Comparison of ENCODE assay signal across 8 cellular contexts in genomic region chr9:64369111-64369510, GRCh38.
DNase-seq lines count a peak whose midpoint lies in the region; ATAC-seq and TF ChIP-seq lines count a peak whose summit lies in the region.
"Not testable (repeated sequence)": the region's sequence is repeated elsewhere in the genome, so short reads cannot be mapped to it uniquely, and the experiment has no call there.

No MANE protein-coding gene starts in this region.

- H3K9me3 Mint-ChIP-seq in effector memory CD8-positive, alpha-beta T cell; naive thymus-derived CD4-positive, alpha-beta T cell: not testable (repeated sequence)

- H2AFZ ChIP-seq in PC-9: not testable (repeated sequence)

- not testable (repeated sequence) for H3K27me3 ChIP-seq in PC-9 (ENCODE audit: insufficient read depth, low read depth); naive thymus-derived CD4-positive, alpha-beta T cell (ENCODE audit: control insufficient read depth in 2 of 2, insufficient read depth in 2 of 2, low read length in 2 of 2)

- H3K79me2 ChIP-seq in PC-9 (ENCODE audit: low read depth): not testable (repeated sequence)

- H3K27me3 Mint-ChIP-seq in effector memory CD8-positive, alpha-beta T cell; naive thymus-derived CD4-positive, alpha-beta T cell: not testable (repeated sequence)

- not testable (repeated sequence) for H3K36me3 Mint-ChIP-seq in effector memory CD8-positive, alpha-beta T cell (ENCODE audit: insufficient read depth); naive thymus-derived CD4-positive, alpha-beta T cell

- H3F3A ChIP-seq in PC-9 (ENCODE audit: insufficient read depth, low read depth): not testable (repeated sequence)

- DNase-seq in AG09309 (ENCODE audit: low read depth): not testable (repeated sequence)
- peak in 1 of 2 experiments; percentile 80 for DNase-seq in PC-9
- DNase-seq in activated T-cell treated with anti-CD3 and anti-CD28 coated beads for 48 hours (ENCODE audit: low read depth): peak; percentile 86
- DNase-seq in effector memory CD8-positive, alpha-beta T cell: peak; percentile 55 to 74 (median 67)
- peak in 8 of 9 donors; percentile 48 to 86 (median 68) for DNase-seq in naive thymus-derived CD4-positive, alpha-beta T cell
- peak; percentile 53 for DNase-seq in stimulated activated CD8-positive, alpha-beta memory T cell treated with anti-CD3 and anti-CD28 coated beads, Interleukin-12 subunit alpha, Interleukin-12 subunit beta, amount 100 ng/mL, for 1 hour (ENCODE audit: low read depth)

- ATAC-seq in GM19328 (IDR thresholded peaks at IDR 0.05; ENCODE audit: unreplicated experiment) (peak; percentile 100), HG02884 (IDR thresholded peaks at IDR 0.05; ENCODE audit: unreplicated experiment) (peak; percentile 100)
- ATAC-seq in effector memory CD8-positive, alpha-beta T cell (replicated peaks): peak; percentile 100
- peak; percentile 92 for ATAC-seq in naive thymus-derived CD4-positive, alpha-beta T cell

- POLR2A ChIA-PET in PC-9 (lab: Charles Lee; ENCODE audit: unreplicated experiment); naive thymus-derived CD4-positive, alpha-beta T cell (lab: Charles Lee): not testable (repeated sequence)

- H3K4me3 Mint-ChIP-seq in effector memory CD8-positive, alpha-beta T cell: peak overlapping the region; percentile 50 to 63
- peak overlapping the region in 2 of 10 donors; percentile 17 to 25 for H3K4me3 Mint-ChIP-seq in naive thymus-derived CD4-positive, alpha-beta T cell

- not testable (repeated sequence) for BruUV-seq in PC-9 (replicated peaks; lab: Mats Ljungman, UMichigan)

- not testable (repeated sequence) for H3K4me2 ChIP-seq in PC-9

- H3K27ac ChIP-seq in PC-9; naive thymus-derived CD4-positive, alpha-beta T cell (ENCODE audit: low read depth, low read length): not testable (repeated sequence)

- H3K4me3 ChIP-seq in AG09309 (ENCODE audit: control insufficient read depth, low read depth, low read length); PC-9; naive thymus-derived CD4-positive, alpha-beta T cell (ENCODE audit: low read length): not testable (repeated sequence)

- not testable (repeated sequence) for H3K36me3 ChIP-seq in PC-9 (ENCODE audit: low read depth); naive thymus-derived CD4-positive, alpha-beta T cell (ENCODE audit: control insufficient read depth in 2 of 3, insufficient read depth in 3 of 3, low read length in 3 of 3)

- CTCF ChIA-PET in PC-9 (lab: Charles Lee); naive thymus-derived CD4-positive, alpha-beta T cell (lab: Charles Lee): not testable (repeated sequence)

- not testable (repeated sequence) for H3K9me3 ChIP-seq in PC-9 (ENCODE audit: insufficient read depth, low read depth); naive thymus-derived CD4-positive, alpha-beta T cell (ENCODE audit: control insufficient read depth in 2 of 3, low read length in 3 of 3)

- H3K9me2 ChIP-seq in PC-9 (ENCODE audit: insufficient read depth): not testable (repeated sequence)

- not testable (repeated sequence) for H3K27ac Mint-ChIP-seq in effector memory CD8-positive, alpha-beta T cell; naive thymus-derived CD4-positive, alpha-beta T cell

- TF ChIP-seq CTCF in AG09309 (IDR thresholded peaks at IDR 0.05; ENCODE audit: control insufficient read depth, insufficient read depth, low read depth, low read length, missing control alignments) (peak; percentile 23), PC-9 (conservative IDR thresholded peaks at IDR 0.05) (0 out of 2 replicates have a peak, but pooled peaks have one; percentile 29)

- not testable (repeated sequence) for H3K4me1 Mint-ChIP-seq in effector memory CD8-positive, alpha-beta T cell (ENCODE audit: low read depth in 2 of 2); naive thymus-derived CD4-positive, alpha-beta T cell

- not testable (repeated sequence) for H3K4me1 ChIP-seq in PC-9 (replicated peaks; ENCODE audit: insufficient read depth); naive thymus-derived CD4-positive, alpha-beta T cell (ENCODE audit: control insufficient read depth in 2 of 2, insufficient read depth in 2 of 2, low read length in 2 of 2)

- intact Hi-C loops in PC-9 (cut with micrococcal nuclease; ENCODE audit: unreplicated experiment); naive thymus-derived CD4-positive, alpha-beta T cell (cut with micrococcal nuclease): not testable (repeated sequence)

- H4K20me1 ChIP-seq in PC-9 (ENCODE audit: insufficient read depth): not testable (repeated sequence)
